10 cellular contexts compared by ENCODE assay signal in genomic region chr5:16727937-16728336, GRCh38.
DNase-seq lines count a peak whose midpoint lies in the region; FAIRE-seq and TF ChIP-seq lines count a peak whose summit lies in the region.
"Had no signal": no experiment of that assay in that cellular context is flagged by ENCODE, and none has a peak within 500 bp of the region (broad histone marks: within the 10 kb centered on the region; RNA-seq: fewer than 3 reads in every experiment).

No MANE protein-coding gene starts in this region.

- H3K27ac ChIP-seq in layer of hippocampus (ENCODE audit: low read depth, low read length) = peak overlapping the region; percentile 66
- H3K27ac ChIP-seq in subcutaneous abdominal adipose tissue (ENCODE audit: low read depth, low read length) = no peak overlapping the region

- peaks cover 0 to 5% (median 2%) of the 10 kb centered on the region in 5 donors for H3K9me3 ChIP-seq in subcutaneous abdominal adipose tissue (ENCODE audit: control insufficient read depth in 5 of 5, low read length in 5 of 5)

- peak; percentile 31 for DNase-seq in NCI-H1436 (lab: John Stamatoyannopoulos, UW)
- no peak for DNase-seq in NCI-H1436 treated with DMSO at 0.1 percent for 48 hours (lab: John Stamatoyannopoulos, UW)
- peak; percentile 4 for DNase-seq in RPMI8226
- no peak for DNase-seq in central memory CD4-positive, alpha-beta T cell
- DNase-seq in NCI-H446 treated with DMSO at 0.1 percent for 48 hours (lab: John Stamatoyannopoulos, UW) = no peak
- DNase-seq in GM12891 (ENCODE audit: insufficient read length, low spot score) = no peak
- DNase-seq: activated CD8-positive, alpha-beta memory T cell treated with anti-CD3 and anti-CD28 coated beads, Interleukin-2, amount 50 U/mL, for 48 hours; NK-92 treated with Interleukin-12 subunit alpha and Interleukin-12 subunit beta, amount 100 ng/mL, for 24 hours had no signal

- H3K4me3 ChIP-seq in subcutaneous abdominal adipose tissue (ENCODE audit: low read depth in 1 of 5, low read length in 5 of 5) = peak overlapping the region; percentile 28 to 71 (median 36)

- peak overlapping the region in 1 of 5 donors; percentile 17 for H3K9ac ChIP-seq in subcutaneous abdominal adipose tissue (ENCODE audit: low read length in 5 of 5)

- H3K27me3 ChIP-seq in layer of hippocampus (ENCODE audit: control insufficient read depth, insufficient read depth, low read length) = no peaks in the 10 kb centered on the region
- H3K27me3 ChIP-seq in subcutaneous abdominal adipose tissue (ENCODE audit: control insufficient read depth in 5 of 5, insufficient read depth in 4 of 5, low read length in 5 of 5) = no peaks in the 10 kb centered on the region

- H3K4me1 ChIP-seq in subcutaneous abdominal adipose tissue (ENCODE audit: control insufficient read depth in 5 of 5, insufficient read depth in 5 of 5, low read length in 5 of 5) = peaks cover 0 to 21% (median 17%) of the 10 kb centered on the region in 5 donors

- no peaks in the 10 kb centered on the region for H3K36me3 ChIP-seq in subcutaneous abdominal adipose tissue (ENCODE audit: control insufficient read depth in 5 of 5, insufficient read depth in 5 of 5, low read length in 5 of 5)

- FAIRE-seq in GM12891 (lab: Jason Lieb, UNC) = no peak

- TF ChIP-seq POLR2A in GM12891 (IDR thresholded peaks at IDR 0.05; ENCODE audit: low read depth, low read length) = no peak

TF ChIP-seq in GM12891, 5 proteins besides CTCF, POLR2A, EP300 and RAD21:
- TF ChIP-seq PAX5 (IDR thresholded peaks at IDR 0.05; ENCODE audit: insufficient read depth, low read length, severe bottlenecking) (no peak), POLR2AphosphoS5 (IDR thresholded peaks at IDR 0.05; ENCODE audit: low read depth, low read length) (no peak)

Comparison
In these comparisons a context has a peak if more than half of its experiments do, and no peak if none do; other contexts are left out.
1. DNase-seq: peak in NCI-H1436 (single experiment) and RPMI8226 (single experiment); none in NCI-H1436 treated with DMSO at 0.1 percent for 48 hours (single experiment), central memory CD4-positive, alpha-beta T cell (single experiment), NCI-H446 treated with DMSO at 0.1 percent for 48 hours (single experiment) and GM12891 (single experiment).